17 cellular contexts compared by ENCODE assay signal in genomic region chr6:134967711-134968110, GRCh38.
"Had no signal": no experiment of that assay in that cellular context is flagged by ENCODE, and none has a peak within 500 bp of the region (broad histone marks: within the 10 kb centered on the region; RNA-seq: fewer than 3 reads in every experiment).

No MANE protein-coding gene starts in this region.

- ATAC-seq: effector memory CD8-positive, alpha-beta T cell; mucosa of descending colon had no signal

- H3K27ac Mint-ChIP-seq: activated CD4-positive, alpha-beta T cell treated with anti-CD3 and anti-CD28 coated beads, Interleukin-2, amount 10 ng/mL, durations not matched to agents 7 days and 5 days; activated naive CD8-positive, alpha-beta T cell treated with anti-CD3 and anti-CD28 coated beads for 36 hours; naive B cell had no signal

- DNase-seq: activated CD4-positive, alpha-beta T cell treated with anti-CD3 and anti-CD28 coated beads, Interleukin-2, amount 10 ng/mL, durations not matched to agents 7 days and 5 days; activated CD4-positive, CD25-positive, alpha-beta regulatory T cell; activated naive CD8-positive, alpha-beta T cell treated with anti-CD3 and anti-CD28 coated beads for 36 hours; amygdala; dermis blood vessel endothelial cell; effector memory CD8-positive, alpha-beta T cell; esophagus squamous epithelium; mesenchymal stem cell; mucosa of descending colon; naive B cell; stimulated activated CD4-positive, alpha-beta T cell treated with anti-CD3 and anti-CD28 coated beads, Interleukin-12 subunit alpha, Interleukin-12 subunit beta, amount 100 ng/mL, for 4 hours; stimulated activated CD4-positive, alpha-beta T cell treated with anti-CD3 and anti-CD28 coated beads, Interleukin-1b, Interleukin-23, amount 100 ng/mL, for 48 hours; stimulated activated CD8-positive, alpha-beta memory T cell treated with anti-CD3 and anti-CD28 coated beads, Interleukin-4, amount 100 ng/mL, for 48 hours; stimulated activated naive CD4-positive, alpha-beta T cell treated with Interleukin-2 at 50 U/mL for 16 hours; T-helper 9 cell; tibial artery had no signal

- H3K4me1 Mint-ChIP-seq: activated CD4-positive, alpha-beta T cell treated with anti-CD3 and anti-CD28 coated beads, Interleukin-2, amount 10 ng/mL, durations not matched to agents 7 days and 5 days; activated naive CD8-positive, alpha-beta T cell treated with anti-CD3 and anti-CD28 coated beads for 36 hours; naive B cell had no signal

- H3K4me3 Mint-ChIP-seq: activated CD4-positive, alpha-beta T cell treated with anti-CD3 and anti-CD28 coated beads, Interleukin-2, amount 10 ng/mL, durations not matched to agents 7 days and 5 days; activated naive CD8-positive, alpha-beta T cell treated with anti-CD3 and anti-CD28 coated beads for 36 hours; effector memory CD8-positive, alpha-beta T cell; naive B cell; neural crest cell had no signal

- H3K9me3 Mint-ChIP-seq: activated CD4-positive, alpha-beta T cell treated with anti-CD3 and anti-CD28 coated beads, Interleukin-2, amount 10 ng/mL, durations not matched to agents 7 days and 5 days; activated naive CD8-positive, alpha-beta T cell treated with anti-CD3 and anti-CD28 coated beads for 36 hours; effector memory CD8-positive, alpha-beta T cell; naive B cell; neural crest cell had no signal

- H3K27me3 Mint-ChIP-seq: activated CD4-positive, alpha-beta T cell treated with anti-CD3 and anti-CD28 coated beads, Interleukin-2, amount 10 ng/mL, durations not matched to agents 7 days and 5 days; activated naive CD8-positive, alpha-beta T cell treated with anti-CD3 and anti-CD28 coated beads for 36 hours; effector memory CD8-positive, alpha-beta T cell; naive B cell had no signal
